27 cellular contexts compared by ENCODE assay signal in the genomic region with DNA sequence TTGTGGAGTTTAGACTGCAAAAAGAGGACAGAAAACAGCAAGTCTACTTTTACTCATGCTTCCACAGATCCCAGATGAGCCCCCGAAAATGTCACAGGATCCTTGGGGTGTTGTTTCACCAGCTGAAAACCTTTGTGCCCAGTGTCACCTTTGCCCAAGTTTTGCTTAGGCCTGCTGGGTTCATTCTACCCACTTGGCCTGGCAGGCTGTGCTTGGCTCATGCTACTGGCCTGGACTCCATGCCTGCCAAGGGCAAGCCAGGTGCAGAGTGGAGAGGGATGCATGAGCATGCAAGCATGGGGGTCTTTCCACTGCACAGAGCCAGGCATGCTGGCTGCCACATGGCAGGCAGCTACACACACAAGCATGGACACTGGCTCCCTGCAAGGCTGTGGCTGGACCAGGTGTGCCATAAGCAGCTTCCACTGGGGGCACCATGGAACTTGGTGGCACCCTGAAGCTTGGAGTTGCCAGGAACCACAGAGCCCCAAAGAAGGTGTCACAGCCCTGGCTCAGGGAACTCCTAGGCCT.
"Had no signal": no experiment of that assay in that cellular context is flagged by ENCODE, and none has a peak within 500 bp of the region (broad histone marks: within the 10 kb centered on the region; RNA-seq: fewer than 3 reads in every experiment).

No MANE protein-coding gene starts in this region.

- H3K27me3 ChIP-seq: ovary, right lobe of liver, sigmoid colon, suprapubic skin, testis, tibial artery, transverse colon, upper lobe of right lung, uterus had no signal

- H3K4me3 ChIP-seq: ovary, prostate gland, right lobe of liver, sigmoid colon, suprapubic skin, testis, tibial artery, transverse colon, upper lobe of right lung, uterus had no signal

- H3K9ac ChIP-seq: parathyroid adenoma had no signal

- ATAC-seq: naive thymus-derived CD8-positive, alpha-beta T cell; natural killer cell treated with Interleukin-12 subunit alpha and Interleukin-12 subunit beta and Interleukin-15 and Interleukin-18, amount 100 ng/mL, for 72 hours; right cardiac atrium; stimulated activated naive CD8-positive, alpha-beta T cell treated with anti-CD3 and anti-CD28 coated beads, Interleukin-15, amount 100 ng/mL, for 72 hours; stimulated activated naive CD8-positive, alpha-beta T cell treated with anti-CD3 and anti-CD28 coated beads, Interleukin-15, Interleukin-2, amounts not matched to agents 100 U/mL and 50 U/mL, for 24 hours had no signal

- H2AFZ ChIP-seq: parathyroid adenoma had no signal

- H3K36me3 ChIP-seq: ovary, prostate gland, right lobe of liver, sigmoid colon, suprapubic skin, tibial artery, transverse colon, upper lobe of right lung, uterus had no signal

- H3K9me3 ChIP-seq: ovary, prostate gland, right lobe of liver, suprapubic skin, testis, upper lobe of right lung, uterus had no signal

- H3K79me2 ChIP-seq: parathyroid adenoma had no signal

- H3K27ac ChIP-seq: ovary, parathyroid adenoma, prostate gland, right lobe of liver, sigmoid colon, suprapubic skin, testis, tibial artery, transverse colon, upper lobe of right lung, uterus had no signal

- H3K4me1 ChIP-seq: parathyroid adenoma, prostate gland, right lobe of liver, sigmoid colon, suprapubic skin, testis, tibial artery, transverse colon, upper lobe of right lung, uterus had no signal

- DNase-seq: naive B cell; naive thymus-derived CD8-positive, alpha-beta T cell; nephron progenitor cell; occipital lobe; ovary; retina; right lobe of liver; sigmoid colon; small intestine; stimulated activated CD4-positive, alpha-beta T cell treated with anti-CD3 and anti-CD28 coated beads, Interleukin-15, amount 100 ng/mL, for 24 hours; stimulated activated CD4-positive, alpha-beta T cell treated with anti-CD3 and anti-CD28 coated beads, Interleukin-2, amount 100 ng/mL, for 24 hours; stimulated activated CD4-positive, alpha-beta T cell treated with anti-CD3 and anti-CD28 coated beads, Interleukin-2, amount 100 ng/mL, for 48 hours; stimulated activated CD4-positive, alpha-beta T cell treated with anti-CD3 and anti-CD28 coated beads, Interleukin-4, amount 100 ng/mL, for 24 hours; stimulated activated naive CD4-positive, alpha-beta T cell; stimulated activated naive CD8-positive, alpha-beta T cell treated with anti-CD3 and anti-CD28 coated beads, Interleukin-15, amount 100 ng/mL, for 72 hours; stimulated activated naive CD8-positive, alpha-beta T cell treated with anti-CD3 and anti-CD28 coated beads, Interleukin-15, Interleukin-2, amounts not matched to agents 100 U/mL and 50 U/mL, for 24 hours; substantia nigra; testis; tibial artery; transverse colon; upper lobe of right lung; uterus had no signal
